13 cellular contexts compared by ENCODE assay signal in genomic region chr2:72108121-72108520, GRCh38. TPM values are rescaled to one million over a fixed set of nuclear protein-coding genes. Genes with fewer than 3 reads are reported as not detected.
DNase-seq lines count a peak whose midpoint lies in the region; ATAC-seq and TF ChIP-seq lines count a peak whose summit lies in the region.
"Had no signal": no experiment of that assay in that cellular context is flagged by ENCODE, and none has a peak within 500 bp of the region (broad histone marks: within the 10 kb centered on the region; RNA-seq: fewer than 3 reads in every experiment).

No MANE protein-coding gene starts in this region.

- no peaks in the 10 kb centered on the region for H3K9me3 ChIP-seq in GM23248 (ENCODE audit: low read depth)
- no peaks in the 10 kb centered on the region for H3K9me3 ChIP-seq in RWPE2 (ENCODE audit: severe bottlenecking)
- no peaks in the 10 kb centered on the region for H3K9me3 ChIP-seq in skeletal muscle satellite cell (replicated peaks; ENCODE audit: low read length)
- H3K9me3 ChIP-seq: SJSA1 had no signal

- POLR2A ChIA-PET in activated CD4-positive, alpha-beta T cell treated with anti-CD3 and anti-CD28 coated beads, Interleukin-2, amount 10 ng/mL, durations not matched to agents 7 days and 5 days (lab: Charles Lee) = no interaction called here

- H3K27ac Mint-ChIP-seq in activated CD4-positive, alpha-beta T cell treated with anti-CD3 and anti-CD28 coated beads, Interleukin-2, amount 10 ng/mL, durations not matched to agents 7 days and 5 days = no peak overlapping the region
- H3K27ac Mint-ChIP-seq: CD8-positive, alpha-beta memory T cell; H9 had no signal

- in situ Hi-C loops in GM23248 (cut with MboI) = no loop called here

- no peaks in the 10 kb centered on the region for H4K20me1 ChIP-seq in GM23248 (ENCODE audit: insufficient read depth)

- H3K4me1 ChIP-seq in GM23248 (ENCODE audit: insufficient read depth) (peaks cover 19% of the 10 kb centered on the region), RWPE2 (ENCODE audit: insufficient read depth, poor library complexity, severe bottlenecking) (peaks cover 33% of the 10 kb centered on the region), skeletal muscle satellite cell (ENCODE audit: control insufficient read depth, insufficient read depth, low read length) (peaks cover 20% of the 10 kb centered on the region)

- no peak for TF ChIP-seq CTCF in RWPE2 (IDR thresholded peaks at IDR 0.05; ENCODE audit: poor library complexity, severe bottlenecking)

- no peaks in the 10 kb centered on the region for H3K79me2 ChIP-seq in GM23248 (ENCODE audit: insufficient read depth)

- peak; percentile 59 for DNase-seq in GM23248
- DNase-seq in RWPE2 (ENCODE audit: low spot score) = no peak
- DNase-seq in fibroblast of peridontal ligament (ENCODE audit: extremely low read depth) = peak; percentile 17
- no peak for DNase-seq in activated CD4-positive, alpha-beta T cell treated with anti-CD3 and anti-CD28 coated beads, Interleukin-2, amount 10 ng/mL, durations not matched to agents 7 days and 5 days
- DNase-seq in activated CD4-positive, alpha-beta T cell treated with anti-CD3 and anti-CD28 coated beads, Interleukin-2, amount 50 U/mL, for 1 hour = no peak
- no peak for DNase-seq in AML-193 (lab: John Stamatoyannopoulos, UW)
- DNase-seq: CD8-positive, alpha-beta memory T cell; H9; NCI-H1436; NCI-H2029 treated with DMSO at 0.1 percent for 48 hours; NCI-H524 had no signal

- peaks cover 12% of the 10 kb centered on the region for H3F3A ChIP-seq in GM23248 (ENCODE audit: insufficient read depth)

- no peak overlapping the region for H3K4me3 Mint-ChIP-seq in activated CD4-positive, alpha-beta T cell treated with anti-CD3 and anti-CD28 coated beads, Interleukin-2, amount 10 ng/mL, durations not matched to agents 7 days and 5 days
- H3K4me3 Mint-ChIP-seq: CD8-positive, alpha-beta memory T cell; H9 had no signal

- H3K27ac ChIP-seq in GM23248 = no peak overlapping the region; the same call in 1 of the 2 replicates
- peak overlapping the region; percentile 70 for H3K27ac ChIP-seq in RWPE2 (ENCODE audit: poor library complexity, severe bottlenecking)
- H3K27ac ChIP-seq: SJSA1 had no signal

- H3K36me3 Mint-ChIP-seq in activated CD4-positive, alpha-beta T cell treated with anti-CD3 and anti-CD28 coated beads, Interleukin-2, amount 10 ng/mL, durations not matched to agents 7 days and 5 days (ENCODE audit: low read depth) = no peaks in the 10 kb centered on the region
- H3K36me3 Mint-ChIP-seq: CD8-positive, alpha-beta memory T cell had no signal

- no peak overlapping the region for H3K4me3 ChIP-seq in GM23248
- H3K4me3 ChIP-seq in RWPE2 (ENCODE audit: severe bottlenecking) = no peak overlapping the region
- no peak overlapping the region for H3K4me3 ChIP-seq in skeletal muscle satellite cell (ENCODE audit: low read length)
- H3K4me3 ChIP-seq: SJSA1 had no signal

- 0 out of 2 replicates have a peak, but pooled peaks cover under 1% of the 10 kb centered on the region for H3K27me3 ChIP-seq in GM23248 (replicated peaks; ENCODE audit: insufficient read depth)
- no peaks in the 10 kb centered on the region for H3K27me3 ChIP-seq in RWPE2 (ENCODE audit: insufficient read depth, poor library complexity, severe bottlenecking)
- H3K27me3 ChIP-seq in skeletal muscle satellite cell (ENCODE audit: control insufficient read depth, insufficient read depth, low read length) = peaks cover 6% of the 10 kb centered on the region
- H3K27me3 ChIP-seq: SJSA1 had no signal

- no peaks in the 10 kb centered on the region for H3K4me1 Mint-ChIP-seq in activated CD4-positive, alpha-beta T cell treated with anti-CD3 and anti-CD28 coated beads, Interleukin-2, amount 10 ng/mL, durations not matched to agents 7 days and 5 days
- H3K4me1 Mint-ChIP-seq: CD8-positive, alpha-beta memory T cell had no signal

- CTCF ChIA-PET in activated CD4-positive, alpha-beta T cell treated with anti-CD3 and anti-CD28 coated beads, Interleukin-2, amount 10 ng/mL, durations not matched to agents 7 days and 5 days (lab: Charles Lee) = no interaction called here

- peaks cover 3% of the 10 kb centered on the region for H3K27me3 Mint-ChIP-seq in activated CD4-positive, alpha-beta T cell treated with anti-CD3 and anti-CD28 coated beads, Interleukin-2, amount 10 ng/mL, durations not matched to agents 7 days and 5 days

- no peaks in the 10 kb centered on the region for H3K9me2 ChIP-seq in GM23248 (ENCODE audit: insufficient read depth)

- 48 to 51% methylated on average over 3 of the region's 3 CpGs for WGBS in GM23248 (ENCODE audit: low coverage in 1 of 2, low lambda C conversion rate in 2 of 2, missing lambda C conversion rate in 2 of 2), 2 experiments

- ATAC-seq in RWPE2 (ENCODE audit: low read depth) = peak; percentile 90

- H3K9ac ChIP-seq in GM23248 = no peak overlapping the region
- no peak overlapping the region for H3K9ac ChIP-seq in skeletal muscle satellite cell (ENCODE audit: low read depth, low read length)

- H2AFZ ChIP-seq in GM23248 = peak overlapping the region; percentile 42; the same call in 1 of the 2 replicates

- H3K36me3 ChIP-seq in GM23248 (ENCODE audit: low read depth) = no peaks in the 10 kb centered on the region
- H3K36me3 ChIP-seq in RWPE2 (ENCODE audit: low read depth) = no peaks in the 10 kb centered on the region
- no peaks in the 10 kb centered on the region for H3K36me3 ChIP-seq in skeletal muscle satellite cell (ENCODE audit: insufficient read depth, low read length)
- H3K36me3 ChIP-seq: SJSA1 had no signal

- H3K4me2 ChIP-seq in GM23248 (ENCODE audit: unreplicated experiment) = peak overlapping the region; percentile 49
- peak overlapping the region; percentile 11 for H3K4me2 ChIP-seq in skeletal muscle satellite cell (ENCODE audit: low read length)

- H3K9me3 Mint-ChIP-seq in activated CD4-positive, alpha-beta T cell treated with anti-CD3 and anti-CD28 coated beads, Interleukin-2, amount 10 ng/mL, durations not matched to agents 7 days and 5 days = no peaks in the 10 kb centered on the region
- H3K9me3 Mint-ChIP-seq: CD8-positive, alpha-beta memory T cell had no signal

RNA-seq across cellular contexts. Expression of gene CYP26B1, which starts 39.5 kb away (rescaled TPM):
- 0.25 and 0.32 TPM in 2 replicates for total RNA-seq in GM23248 (2014; rRNA removed; shearing (Covaris generic))
- polyA plus RNA-seq in GM23248 (2016; fragmentation: Nextera tagmentation; extraction: Ambion mirVana) = 0.23 and 0.33 TPM in 2 replicates
- total RNA-seq in skeletal muscle satellite cell (2012; rRNA removed) = 1.0 and 5.7 TPM in 2 replicates
- not detected for total RNA-seq in activated CD4-positive, alpha-beta T cell treated with anti-CD3 and anti-CD28 coated beads, Interleukin-2, amount 10 ng/mL, durations not matched to agents 7 days and 5 days
- total RNA-seq: CD8-positive, alpha-beta memory T cell had no signal
- polyA plus RNA-seq: CD8-positive, alpha-beta memory T cell had no signal

Comparison
In these comparisons a context has a peak if more than half of its experiments do, and no peak if none do; other contexts are left out.
1. DNase-seq: peak in GM23248 (single experiment) and fibroblast of peridontal ligament (single experiment); none in RWPE2 (single experiment), activated CD4-positive, alpha-beta T cell treated with anti-CD3 and anti-CD28 coated beads, Interleukin-2, amount 10 ng/mL, durations not matched to agents 7 days and 5 days (single experiment), activated CD4-positive, alpha-beta T cell treated with anti-CD3 and anti-CD28 coated beads, Interleukin-2, amount 50 U/mL, for 1 hour (single experiment) and AML-193 (0 of 2).